In the genomic region with DNA sequence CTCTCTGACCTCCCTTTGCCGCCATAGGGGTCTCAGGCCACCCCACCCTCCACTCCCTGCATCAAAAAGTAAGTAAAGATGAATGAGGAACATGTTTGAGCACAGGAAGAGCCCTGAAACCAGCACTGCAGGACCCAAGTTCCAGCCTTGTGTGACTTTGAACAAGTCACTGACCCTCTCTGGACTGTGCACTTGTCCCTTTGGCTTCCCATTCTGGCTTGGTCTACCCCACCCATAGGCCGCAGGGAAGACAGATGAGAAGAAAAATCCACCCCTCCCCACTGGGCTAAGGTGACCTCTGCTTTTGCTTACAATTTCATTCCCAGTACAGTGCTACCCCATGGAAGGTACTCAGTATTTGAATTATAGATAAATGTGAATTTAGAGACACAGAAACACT, we compare ENCODE assay signal across 2 cellular contexts.
TF ChIP-seq lines count a peak whose summit lies in the region.

No MANE protein-coding gene starts in this region.

TF ChIP-seq in H1, 55 proteins besides CTCF, POLR2A, EP300 and RAD21:
- TF ChIP-seq SP4 (IDR thresholded peaks at IDR 0.05; ENCODE audit: low read length), result no peak
- no peak for TF ChIP-seq RXRA (IDR thresholded peaks at IDR 0.05; ENCODE audit: insufficient read depth, low read depth, low read length)
- no peak for TF ChIP-seq SUZ12 (IDR thresholded peaks at IDR 0.05; ENCODE audit: low read length)
- TF ChIP-seq NRF1 (IDR thresholded peaks at IDR 0.05; ENCODE audit: low read depth, low read length), result no peak
- no peak for TF ChIP-seq CEBPB (IDR thresholded peaks at IDR 0.05; ENCODE audit: low read depth, low read length)
- TF ChIP-seq RFX5 (IDR thresholded peaks at IDR 0.05; ENCODE audit: borderline replicate concordance, low read depth, low read length), result no peak
TF ChIP-seq in H1: peak in this region for 0.

TF ChIP-seq in liver, 16 proteins besides CTCF, POLR2A, EP300 and RAD21:
- no peak for TF ChIP-seq SP1 (IDR thresholded peaks at IDR 0.05)
- no peak for TF ChIP-seq JUND (IDR thresholded peaks at IDR 0.05)
- TF ChIP-seq FOXA1 (IDR thresholded peaks at IDR 0.05), result no peak
- no peak for TF ChIP-seq GABPA (IDR thresholded peaks at IDR 0.05 in 1 of 2, conservative IDR thresholded peaks at IDR 0.05 in 1 of 2)
- TF ChIP-seq RXRA (IDR thresholded peaks at IDR 0.05), result peak; percentile 18 to 49
- TF ChIP-seq HNF4A (conservative IDR thresholded peaks at IDR 0.05), result peak; percentile 50 to 68
- no peak for TF ChIP-seq ZBTB33 (IDR thresholded peaks at IDR 0.05)
- no peak for TF ChIP-seq YY1 (IDR thresholded peaks at IDR 0.05)
